In the genomic region with DNA sequence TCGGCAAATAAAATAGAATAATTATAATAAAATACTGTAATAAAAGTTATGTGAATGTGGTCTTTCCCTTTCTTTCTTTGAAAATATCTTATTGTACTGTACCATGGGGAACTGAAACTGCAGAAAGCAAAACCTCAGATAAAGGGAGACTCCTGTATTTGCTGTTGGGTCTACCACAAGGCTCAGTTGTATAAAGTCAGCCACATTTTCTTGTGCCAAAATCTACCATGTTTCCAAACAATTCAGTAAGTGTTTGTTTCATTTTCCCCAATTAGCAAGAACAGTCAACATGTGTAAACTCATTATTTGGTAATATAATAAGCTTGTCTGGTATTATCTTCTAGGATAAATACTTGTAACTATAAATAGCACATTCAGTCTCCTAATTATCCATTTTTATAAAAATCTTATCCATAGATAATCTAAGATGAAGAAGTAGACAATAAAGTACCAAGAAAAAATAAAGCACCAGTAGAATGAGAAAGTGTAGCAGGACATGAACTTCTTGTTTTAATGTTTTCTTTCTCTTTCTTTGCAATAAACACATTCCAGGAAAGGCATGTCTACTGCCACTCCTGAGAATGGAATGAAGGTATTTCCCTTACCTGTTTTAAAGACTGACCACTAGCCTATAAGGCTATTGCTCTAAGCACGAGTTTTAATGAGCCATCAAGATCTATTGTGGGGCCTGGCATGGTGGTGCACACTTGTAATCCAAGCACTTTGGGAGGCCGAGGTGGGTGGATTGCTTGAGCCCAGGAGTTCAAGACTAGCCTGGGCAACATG, we compare ENCODE assay signal across 9 cellular contexts. TPM values are rescaled to one million over a fixed set of nuclear protein-coding genes. Genes with fewer than 3 reads are reported as not detected.
DNase-seq lines count a peak whose midpoint lies in the region; ATAC-seq, FAIRE-seq and TF ChIP-seq lines count a peak whose summit lies in the region.
"Had no signal": no experiment of that assay in that cellular context is flagged by ENCODE, and none has a peak within 500 bp of the region (broad histone marks: within the 10 kb centered on the region; RNA-seq: fewer than 3 reads in every experiment).

No MANE protein-coding gene starts in this region.

- POLR2A ChIA-PET in HCT116 (lab: Charles Lee) = no interaction called here

- RAD21 ChIA-PET in HCT116 (lab: Charles Lee; ENCODE audit: low non-redundant PET in 1 of 2, low total read pairs in 2 of 2, uncharacterized antibody in 2 of 2, unreplicated experiment in 2 of 2) = no interaction called here

- peak overlapping the region; percentile 72 for H2AFZ ChIP-seq in HCT116 (ENCODE audit: low read depth, low read length, poor library complexity, severe bottlenecking)
- no peak overlapping the region for H2AFZ ChIP-seq in hepatocyte

- no peak for FAIRE-seq in urothelium cell line (lab: Jason Lieb, UNC)

- TF ChIP-seq RAD21 in HCT116 (IDR thresholded peaks at IDR 0.05; ENCODE audit: low read depth) = no peak

- DNase-seq in HCT116 (ENCODE audit: low read depth, low spot score) (peak; percentile 10), hepatocyte (ENCODE audit: low spot score) (peak; percentile 16), AG08396 (ENCODE audit: low spot score) (no peak), urothelium cell line (ENCODE audit: low spot score) (no peak), foreskin fibroblast (no peak), globus pallidus (ENCODE audit: low spot score) (no peak)
- DNase-seq: activated naive CD4-positive, alpha-beta T cell treated with Interleukin-2 at 50 U/mL for 16 hours had no signal

- no peak overlapping the region; the same call in 1 of the 2 replicates for H3K27ac ChIP-seq in HCT116 (ENCODE audit: low read depth, low read length)
- peak overlapping the region; percentile 49 for H3K27ac ChIP-seq in hepatocyte

- H3K4me3 ChIP-seq in HCT116 (replicated peaks in 1 of 2; ENCODE audit: low read depth in 1 of 2, low read length in 2 of 2) (peak overlapping the region in 1 of 2 experiments; percentile 11; a peak in 1 of 4 replicates), hepatocyte (no peak overlapping the region), foreskin fibroblast (ENCODE audit: low read depth in 1 of 2, low read length in 2 of 2) (no peak overlapping the region)

- H3K9me3 ChIP-seq in HCT116 (ENCODE audit: control insufficient read depth in 1 of 2, insufficient read depth in 1 of 2, low read depth in 1 of 2, low read length in 2 of 2) (no peaks in the 10 kb centered on the region), hepatocyte (ENCODE audit: low read depth) (no peaks in the 10 kb centered on the region)

- no peak for TF ChIP-seq POLR2A in HCT116 (IDR thresholded peaks at IDR 0.05; ENCODE audit: borderline replicate concordance, extremely low read depth, insufficient read depth, insufficient read length)

- H3K27me3 ChIP-seq in HCT116 (ENCODE audit: insufficient read depth, low read length) (no peaks in the 10 kb centered on the region), hepatocyte (no peaks in the 10 kb centered on the region)

- CTCF ChIA-PET in HCT116 (lab: Charles Lee) = no interaction called here

- H4K20me1 ChIP-seq in HCT116 (ENCODE audit: insufficient read depth) (no peaks in the 10 kb centered on the region), hepatocyte (ENCODE audit: insufficient read depth, poor library complexity, severe bottlenecking) (no peaks in the 10 kb centered on the region)

- intact Hi-C loops in HCT116 (cut with micrococcal nuclease) = no loop called here

- H3K79me2 ChIP-seq in HCT116 (ENCODE audit: insufficient read depth, low read length) = no peaks in the 10 kb centered on the region
- H3K79me2 ChIP-seq in hepatocyte = no peaks in the 10 kb centered on the region

- peak; percentile 59 for ATAC-seq in GM18520 (IDR thresholded peaks at IDR 0.05; ENCODE audit: unreplicated experiment)
- ATAC-seq in HCT116 = peak; percentile 74
- ATAC-seq in HG03558 (IDR thresholded peaks at IDR 0.05; ENCODE audit: extremely low read depth, unreplicated experiment) = peak; percentile 57

- TF ChIP-seq CTCF in HCT116 (IDR thresholded peaks at IDR 0.05 in 2 of 3, conservative IDR thresholded peaks at IDR 0.05 in 1 of 3; ENCODE audit: borderline replicate concordance in 1 of 3, insufficient read depth in 1 of 3, low read depth in 2 of 3, low read length in 2 of 3) = no peak
- TF ChIP-seq CTCF in hepatocyte (IDR thresholded peaks at IDR 0.05; ENCODE audit: poor library complexity) = no peak
- TF ChIP-seq CTCF in foreskin fibroblast (IDR thresholded peaks at IDR 0.05; ENCODE audit: low read depth, low read length) = no peak

- peaks cover 4 to 8% of the 10 kb centered on the region in 2 experiments; a peak in 3 of 4 replicates for H3K4me1 ChIP-seq in HCT116 (ENCODE audit: control insufficient read depth in 1 of 2, insufficient read depth in 2 of 2, low read length in 2 of 2)
- no peaks in the 10 kb centered on the region for H3K4me1 ChIP-seq in hepatocyte (ENCODE audit: insufficient read depth)

- WGBS in hepatocyte (ENCODE audit: low lambda C conversion rate, missing lambda C conversion rate) = 72% methylated on average over 3 of the region's 3 CpGs

- H3K4me2 ChIP-seq in HCT116 (ENCODE audit: low read length) (peak overlapping the region; percentile 62), hepatocyte (no peak overlapping the region)

- H3K9me2 ChIP-seq in HCT116 (ENCODE audit: insufficient read depth) (no peaks in the 10 kb centered on the region), hepatocyte (replicated peaks; ENCODE audit: insufficient read depth) (no peaks in the 10 kb centered on the region)

- BruUV-seq in HCT116 (replicated peaks; lab: Mats Ljungman, UMichigan) = no TSS peak

- H3K36me3 ChIP-seq in HCT116 (ENCODE audit: control insufficient read depth in 1 of 2, insufficient read depth in 2 of 2, low read length in 2 of 2) (no peaks in the 10 kb centered on the region), hepatocyte (replicated peaks; ENCODE audit: insufficient read depth, low read depth) (no peaks in the 10 kb centered on the region)

- no peak overlapping the region for H3K9ac ChIP-seq in HCT116 (ENCODE audit: low read length)

TF ChIP-seq in HCT116, 20 proteins besides CTCF, POLR2A, EP300 and RAD21:
- TF ChIP-seq CBX3 (IDR thresholded peaks at IDR 0.05; ENCODE audit: low read depth) (0 out of 2 replicates have a peak, but pooled peaks have one; percentile 26), TCF7L2 (IDR thresholded peaks at IDR 0.05; ENCODE audit: borderline replicate concordance, extremely low read depth, insufficient read depth, insufficient read length) (no peak)

RNA-seq across cellular contexts. Expression of gene OTUD4, which starts 15.0 kb away (rescaled TPM):
- total RNA-seq in HCT116 (2021; ENCODE audit: unreplicated experiment) (37.2 TPM), hepatocyte (20.6 and 23.9 TPM in 2 replicates)
- 9.7 and 10.9 TPM in 2 replicates for polyA plus RNA-seq in HCT116 (2012)
- 10.9 and 12.9 TPM in 2 replicates for polyA plus RNA-seq in hepatocyte

Comparison
In these comparisons a context has a peak if more than half of its experiments do, and no peak if none do; other contexts are left out.
1. DNase-seq: peak in HCT116 (single experiment) and hepatocyte (single experiment); none in AG08396 (single experiment), urothelium cell line (single experiment), foreskin fibroblast (0 of 2) and globus pallidus (single experiment).
2. Peak in every context shown above with its lines, with median percentiles within 50 percentile points of each other: ATAC-seq.